26 cellular contexts compared by ENCODE assay signal in genomic region chr10:12657489-12657888, GRCh38.
"Had no signal": no experiment of that assay in that cellular context is flagged by ENCODE, and none has a peak within 500 bp of the region (broad histone marks: within the 10 kb centered on the region; RNA-seq: fewer than 3 reads in every experiment).

No MANE protein-coding gene starts in this region.

- H3K9me3 Mint-ChIP-seq: dendritic cell treated with granulocyte-macrophage colony-stimulating factor and Interleukin-4, amounts not matched to agents 40 ng/mL and 50 ng/mL, for 4 days had no signal

- H3K4me1 ChIP-seq: adrenal gland, body of pancreas had no signal

- H3K27me3 Mint-ChIP-seq: activated CD8-positive, alpha-beta T cell treated with anti-CD3 and anti-CD28 coated beads for 36 hours; activated naive CD4-positive, alpha-beta T cell treated with anti-CD3 and anti-CD28 coated beads, Interleukin-2, amount 10 ng/mL, durations not matched to agents 7 days and 5 days; activated T-cell treated with anti-CD3 and anti-CD28 coated beads, Interleukin-2, amount 50 U/mL, for 24 hours; dendritic cell treated with granulocyte-macrophage colony-stimulating factor and Interleukin-4, amounts not matched to agents 40 ng/mL and 50 ng/mL, for 4 days had no signal

- H3K4me3 Mint-ChIP-seq: activated CD8-positive, alpha-beta T cell treated with anti-CD3 and anti-CD28 coated beads for 36 hours; activated naive CD4-positive, alpha-beta T cell treated with anti-CD3 and anti-CD28 coated beads, Interleukin-2, amount 10 ng/mL, durations not matched to agents 7 days and 5 days; activated T-cell treated with anti-CD3 and anti-CD28 coated beads, Interleukin-2, amount 50 U/mL, for 24 hours; dendritic cell treated with granulocyte-macrophage colony-stimulating factor and Interleukin-4, amounts not matched to agents 40 ng/mL and 50 ng/mL, for 4 days; endodermal cell had no signal

- H3K4me1 Mint-ChIP-seq: endodermal cell had no signal

- H3K27ac Mint-ChIP-seq: activated CD8-positive, alpha-beta T cell treated with anti-CD3 and anti-CD28 coated beads for 36 hours; activated naive CD4-positive, alpha-beta T cell treated with anti-CD3 and anti-CD28 coated beads, Interleukin-2, amount 10 ng/mL, durations not matched to agents 7 days and 5 days; activated T-cell treated with anti-CD3 and anti-CD28 coated beads, Interleukin-2, amount 50 U/mL, for 24 hours; dendritic cell treated with granulocyte-macrophage colony-stimulating factor and Interleukin-4, amounts not matched to agents 40 ng/mL and 50 ng/mL, for 4 days; endodermal cell had no signal

- H3K36me3 ChIP-seq: adrenal gland, cardiac muscle cell had no signal

- ATAC-seq: activated CD8-positive, alpha-beta T cell treated with anti-CD3 and anti-CD28 coated beads for 36 hours; body of pancreas; esophagus mucosa had no signal

- H3K9me3 ChIP-seq: body of pancreas had no signal

- H3K27ac ChIP-seq: adrenal gland, body of pancreas, cardiac muscle cell, coronary artery, dorsolateral prefrontal cortex had no signal

- DNase-seq: activated CD4-positive, alpha-beta T cell treated with anti-CD3 and anti-CD28 coated beads for 4 hours; activated CD4-positive, alpha-beta T cell treated with anti-CD3 and anti-CD28 coated beads, Interleukin-2, amount 50 U/mL, for 1 hour; activated CD4-positive, alpha-beta T cell treated with anti-CD3 and anti-CD28 coated beads, Interleukin-2, amount 50 U/mL, for 48 hours; activated CD4-positive, CD25-positive, alpha-beta regulatory T cell; activated CD4-positive, CD25-positive, alpha-beta regulatory T cell treated with anti-CD3 and anti-CD28 coated beads, Interleukin-2, amount 50 U/mL, for 72 hours; activated CD8-positive, alpha-beta memory T cell treated with anti-CD3 and anti-CD28 coated beads for 24 hours; activated CD8-positive, alpha-beta T cell treated with anti-CD3 and anti-CD28 coated beads for 36 hours; activated gamma-delta T cell; activated naive CD4-positive, alpha-beta T cell; activated naive CD4-positive, alpha-beta T cell treated with anti-CD3 and anti-CD28 coated beads, Interleukin-2, amount 10 ng/mL, durations not matched to agents 7 days and 5 days; activated T-cell treated with anti-CD3 and anti-CD28 coated beads, Interleukin-2, amount 50 U/mL, for 24 hours; amygdala; aorta; body of pancreas; central memory CD4-positive, alpha-beta T cell; dorsolateral prefrontal cortex; effector memory CD4-positive, alpha-beta T cell; endodermal cell; foreskin fibroblast; head of caudate nucleus; T-helper 2 cell had no signal

- H3K36me3 Mint-ChIP-seq: activated naive CD4-positive, alpha-beta T cell treated with anti-CD3 and anti-CD28 coated beads, Interleukin-2, amount 10 ng/mL, durations not matched to agents 7 days and 5 days had no signal

- H3K27me3 ChIP-seq: adrenal gland, body of pancreas, cardiac muscle cell, dorsolateral prefrontal cortex had no signal

- H3K4me3 ChIP-seq: adrenal gland, body of pancreas, cardiac muscle cell, coronary artery, dorsolateral prefrontal cortex had no signal
